In the genomic region with DNA sequence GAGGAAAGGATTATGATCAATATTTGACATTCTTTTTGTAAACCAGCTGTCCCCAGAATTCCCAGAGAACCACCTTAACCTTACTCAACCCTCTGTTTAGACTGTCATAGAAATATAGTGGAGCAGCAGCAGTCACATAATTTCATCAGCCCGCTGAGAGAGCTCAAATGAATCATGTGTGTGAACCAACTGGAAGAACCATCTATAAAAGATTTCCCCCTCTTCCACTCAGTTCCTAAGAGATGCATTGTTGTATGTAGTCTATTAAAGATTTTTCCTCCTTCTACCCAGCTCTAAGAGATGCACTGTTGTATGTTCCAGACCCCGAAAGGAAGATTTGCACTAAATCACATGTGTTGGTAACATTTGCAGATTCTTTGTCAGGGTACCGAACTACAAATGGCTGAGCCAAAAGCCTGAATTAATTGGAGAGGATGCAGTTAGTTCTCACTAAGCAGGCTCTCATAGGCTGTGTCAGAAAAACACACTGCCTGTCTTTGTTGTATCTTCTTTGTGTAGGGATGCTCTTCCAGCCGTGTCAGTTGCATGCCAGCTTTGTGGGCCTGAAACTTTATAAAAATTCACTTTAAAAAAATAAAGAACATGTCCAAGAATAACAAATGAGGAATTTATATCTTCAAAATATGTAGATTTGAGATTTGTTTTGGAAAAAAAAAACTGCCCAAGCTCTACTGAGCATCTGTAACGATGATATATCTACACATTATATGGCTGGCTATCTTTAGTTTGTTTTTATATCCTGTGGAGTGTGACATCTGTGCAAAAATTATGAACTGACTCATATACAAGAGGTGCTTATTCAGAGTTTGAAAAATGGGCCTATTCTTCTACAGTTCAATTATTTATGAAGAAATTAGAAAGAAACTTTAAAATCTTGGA, we compare ENCODE assay signal across 14 cellular contexts.
DNase-seq lines count a peak whose midpoint lies in the region; ATAC-seq, FAIRE-seq and TF ChIP-seq lines count a peak whose summit lies in the region.
"Had no signal": no experiment of that assay in that cellular context is flagged by ENCODE, and none has a peak within 500 bp of the region (broad histone marks: within the 10 kb centered on the region; RNA-seq: fewer than 3 reads in every experiment).

No MANE protein-coding gene starts in this region.

- ATAC-seq in HG02798 (IDR thresholded peaks at IDR 0.05; ENCODE audit: poor library complexity, unreplicated experiment) = no peak

- DNase-seq in GM04503 (ENCODE audit: low read depth) (peak; percentile 3), NCI-H69 (lab: John Stamatoyannopoulos, UW) (peak; percentile 54), dedifferentiated amniotic fluid mesenchymal stem cell (ENCODE audit: extremely low spot score) (peak; percentile 51), middle frontal gyrus (ENCODE audit: extremely low spot score, low spot score) (peak; percentile 5), DMS114 treated with DMSO at 0.1 percent for 48 hours (lab: John Stamatoyannopoulos, UW; ENCODE audit: unreplicated experiment) (no peak), D721Med (ENCODE audit: insufficient read length, low spot score) (no peak), NCI-H1436 treated with DMSO at 0.1 percent for 48 hours (lab: John Stamatoyannopoulos, UW) (no peak)
- DNase-seq: activated CD4-positive, alpha-beta T cell treated with anti-CD3 and anti-CD28 coated beads for 48 hours; activated naive CD4-positive, alpha-beta T cell treated with anti-CD3 and anti-CD28 coated beads, Interleukin-2, amount 50 U/mL, for 16 hours; NCI-H1436; NK-92 treated with Interleukin-12 subunit alpha and Interleukin-12 subunit beta, amount 100 ng/mL, for 24 hours had no signal

- no peak for TF ChIP-seq CTCF in D721Med (IDR thresholded peaks at IDR 0.05; ENCODE audit: insufficient read depth, missing control alignments)

- FAIRE-seq in D721Med (lab: Jason Lieb, UNC) = no peak
- FAIRE-seq: GM12891, keratinocyte had no signal

Comparison
In these comparisons a context has a peak if more than half of its experiments do, and no peak if none do; other contexts are left out.
1. DNase-seq: peak in GM04503 (single experiment), NCI-H69 (single experiment), dedifferentiated amniotic fluid mesenchymal stem cell (single experiment) and middle frontal gyrus (single experiment); none in DMS114 treated with DMSO at 0.1 percent for 48 hours (single experiment), D721Med (single experiment) and NCI-H1436 treated with DMSO at 0.1 percent for 48 hours (single experiment).